ENCODE assay signal across 8 cellular contexts in the genomic region with DNA sequence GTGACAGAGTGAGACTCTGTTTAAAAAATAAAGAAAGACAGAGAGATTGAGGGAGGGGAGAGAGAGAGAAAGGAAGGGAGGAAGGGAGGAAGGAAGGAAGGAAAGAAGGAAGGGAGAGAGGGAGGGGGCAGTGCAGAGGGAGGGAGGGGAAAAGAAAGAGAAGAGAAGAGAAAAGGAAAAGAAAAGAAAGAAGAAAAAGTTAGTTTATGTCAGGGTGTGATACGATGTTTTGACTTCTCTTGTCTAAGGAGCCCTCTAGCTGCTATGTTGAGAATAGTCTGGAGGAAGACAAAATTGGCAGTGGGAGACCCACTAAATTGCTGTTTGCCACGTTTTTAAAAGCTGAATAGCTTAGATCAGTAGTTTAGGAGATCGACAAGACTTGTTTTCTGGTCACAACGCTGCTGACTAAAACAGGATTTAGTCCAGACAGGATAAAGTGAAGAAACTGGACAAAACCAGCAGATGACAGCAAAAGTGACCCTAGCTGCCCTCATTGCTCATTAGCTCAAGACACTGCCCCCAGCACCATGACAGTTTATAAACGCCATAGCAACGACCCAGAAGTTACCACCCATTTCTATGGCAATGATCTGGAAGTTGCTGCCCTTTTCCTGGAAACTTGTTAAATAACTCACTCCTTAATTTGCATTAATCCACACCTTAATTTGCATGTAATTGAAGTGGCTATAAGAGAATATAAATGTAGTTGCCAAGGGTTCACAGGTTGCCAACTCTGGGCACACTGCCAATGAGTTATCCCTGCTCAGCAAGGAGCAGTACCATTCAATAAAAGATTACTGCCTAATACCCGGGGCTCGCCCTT. TPM values are rescaled to one million over a fixed set of nuclear protein-coding genes. Genes with fewer than 3 reads are reported as not detected.
DNase-seq lines count a peak whose midpoint lies in the region; ATAC-seq and TF ChIP-seq lines count a peak whose summit lies in the region.

No MANE protein-coding gene starts in this region.

- no peaks in the 10 kb centered on the region for H3K9me3 ChIP-seq in Peyer's patch

- no peaks in the 10 kb centered on the region for H3K36me3 ChIP-seq in Peyer's patch

- H3K4me3 ChIP-seq in Peyer's patch, result peak overlapping the region in 1 of 4 donors; percentile 11

- H3K4me1 ChIP-seq in Peyer's patch (peaks cover 0 to 13% (median 0%) of the 10 kb centered on the region in 4 donors), foreskin keratinocyte (no peaks in the 10 kb centered on the region)

- ATAC-seq in foreskin keratinocyte (no peak), GM18873 (IDR thresholded peaks at IDR 0.05; ENCODE audit: low FRiP score, unreplicated experiment) (no peak), GM21447 (IDR thresholded peaks at IDR 0.05; ENCODE audit: unreplicated experiment) (no peak)

- TF ChIP-seq CTCF in 22Rv1 (IDR thresholded peaks at IDR 0.05) (peak; percentile 68), GM12874 (IDR thresholded peaks at IDR 0.05; ENCODE audit: insufficient read depth, low read depth, low read length) (peak; percentile 27; the same call in 1 of the 2 replicates), Peyer's patch (IDR thresholded peaks at IDR 0.05) (peak in 4 of 6 experiments; percentile 23 to 61 (median 58)), foreskin keratinocyte (conservative IDR thresholded peaks at IDR 0.05) (peak; percentile 80)

- H3K27ac ChIP-seq in 22Rv1 (peak overlapping the region; percentile 68), Peyer's patch (peak overlapping the region in 3 of 4 donors; percentile 53 to 65 (median 60)), foreskin keratinocyte (no peak overlapping the region)

- DNase-seq in Peyer's patch (peak in 2 of 3 donors; percentile 87 to 90), foreskin keratinocyte (peak in 1 of 2 donors; percentile 35), AG08396 (ENCODE audit: low spot score) (no peak), iPS-NIHi11 (ENCODE audit: low spot score) (no peak)

- no peaks in the 10 kb centered on the region for H3K27me3 ChIP-seq in Peyer's patch
- H3K27me3 ChIP-seq in foreskin keratinocyte, result no peaks in the 10 kb centered on the region

- TF ChIP-seq POLR2A in Peyer's patch (IDR thresholded peaks at IDR 0.05), result no peak

RNA-seq across cellular contexts. Expression of gene TEX101, which starts 11.1 kb away (rescaled TPM):
- total RNA-seq in Peyer's patch (not detected), foreskin keratinocyte (not detected in 2 replicates)
- polyA plus RNA-seq in foreskin keratinocyte, result not detected in 2 replicates

RNA-seq across cellular contexts. Expression of gene LYPD3, which starts 39.6 kb away (rescaled TPM):
- total RNA-seq in Peyer's patch (under 1 TPM in 1 of 4 donors, not detected in 3; 0.67 TPM), foreskin keratinocyte (16.3 and 18.0 TPM in 2 replicates)
- 31.8 and 43.1 TPM in 2 replicates for polyA plus RNA-seq in foreskin keratinocyte

Comparison
In these comparisons a context has a peak if more than half of its experiments do, and no peak if none do; other contexts are left out.
1. CTCF ChIP-seq: peak in every context shown above with its lines; median percentile 80 in foreskin keratinocyte; 68 in 22Rv1; 58 in Peyer's patch; 27 in GM12874.
2. DNase-seq: peak in Peyer's patch (2 of 3); none in AG08396 (single experiment) and iPS-NIHi11 (single experiment).
3. RNA of gene LYPD3, which starts 39.6 kb away (total RNA-seq): 16.3 to 18.0 TPM in foreskin keratinocyte; 0.67 TPM in Peyer's patch; every median in the first group is over 10 times any median in the second.